In the genomic region with DNA sequence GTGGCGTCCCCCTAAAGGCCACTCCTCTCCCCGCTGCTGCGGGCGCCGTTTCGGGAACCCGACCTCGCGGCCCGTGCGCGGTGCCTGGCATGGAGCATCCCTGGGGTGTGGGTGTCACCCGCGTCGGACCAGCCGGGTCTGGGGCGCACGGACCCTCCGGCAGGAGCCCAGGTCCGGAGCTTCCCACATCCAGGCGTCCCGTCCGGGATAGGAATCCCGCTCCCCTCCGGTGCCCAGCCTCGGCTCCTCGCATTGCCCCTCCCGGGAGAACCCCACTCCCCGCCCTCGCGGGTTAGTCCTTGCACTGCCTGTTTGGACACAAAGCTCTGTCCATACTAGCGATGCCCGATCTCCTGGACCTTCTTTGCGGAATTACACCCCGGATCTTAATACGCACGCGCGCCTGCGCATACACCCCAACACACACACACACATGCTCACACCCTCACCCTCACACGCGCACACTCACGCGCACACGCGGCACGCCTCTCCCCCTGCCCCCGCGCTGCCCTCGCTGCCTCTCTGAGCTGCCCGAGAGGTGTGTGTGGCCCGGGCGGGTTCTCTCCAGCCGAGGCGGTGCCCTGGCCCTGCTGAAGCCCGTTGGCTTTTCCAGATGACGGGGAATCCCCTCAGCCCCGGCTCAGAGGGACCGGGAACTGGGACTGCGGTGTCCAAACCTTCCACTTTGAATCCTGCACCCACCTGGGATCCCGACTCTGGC, we compare ENCODE assay signal across 1 cellular context.
TF ChIP-seq lines count a peak whose summit lies in the region.

No MANE protein-coding gene starts in this region.

TF ChIP-seq in HepG2, 621 proteins besides CTCF, POLR2A, EP300 and RAD21 (continued from another document and continues in another):
- no peak for TF ChIP-seq ZNF557 (CRISPR knock-in tag; IDR thresholded peaks at IDR 0.05)
- no peak for TF ChIP-seq WIZ (CRISPR knock-in tag; IDR thresholded peaks at IDR 0.05)
- no peak for TF ChIP-seq HOXA5 (CRISPR knock-in tag; IDR thresholded peaks at IDR 0.05)
- TF ChIP-seq, protein P1, sequence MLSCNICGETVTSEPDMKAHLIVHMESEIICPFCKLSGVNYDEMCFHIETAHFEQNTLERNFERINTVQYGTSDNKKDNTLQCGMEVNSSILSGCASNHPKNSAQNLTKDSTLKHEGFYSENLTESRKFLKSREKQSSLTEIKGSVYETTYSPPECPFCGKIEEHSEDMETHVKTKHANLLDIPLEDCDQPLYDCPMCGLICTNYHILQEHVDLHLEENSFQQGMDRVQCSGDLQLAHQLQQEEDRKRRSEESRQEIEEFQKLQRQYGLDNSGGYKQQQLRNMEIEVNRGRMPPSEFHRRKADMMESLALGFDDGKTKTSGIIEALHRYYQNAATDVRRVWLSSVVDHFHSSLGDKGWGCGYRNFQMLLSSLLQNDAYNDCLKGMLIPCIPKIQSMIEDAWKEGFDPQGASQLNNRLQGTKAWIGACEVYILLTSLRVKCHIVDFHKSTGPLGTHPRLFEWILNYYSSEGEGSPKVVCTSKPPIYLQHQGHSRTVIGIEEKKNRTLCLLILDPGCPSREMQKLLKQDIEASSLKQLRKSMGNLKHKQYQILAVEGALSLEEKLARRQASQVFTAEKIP (CRISPR knock-in tag; IDR thresholded peaks at IDR 0.05; ENCODE audit: borderline replicate concordance): no peak
- no peak for TF ChIP-seq ZNF251 (CRISPR knock-in tag; IDR thresholded peaks at IDR 0.05)
- TF ChIP-seq THYN1 (CRISPR knock-in tag; IDR thresholded peaks at IDR 0.05; ENCODE audit: borderline replicate concordance, low read depth): no peak
- TF ChIP-seq ATF7 (IDR thresholded peaks at IDR 0.05): no peak
- no peak for TF ChIP-seq ATF7 (CRISPR knock-in tag; IDR thresholded peaks at IDR 0.05)
- TF ChIP-seq, protein P2, sequence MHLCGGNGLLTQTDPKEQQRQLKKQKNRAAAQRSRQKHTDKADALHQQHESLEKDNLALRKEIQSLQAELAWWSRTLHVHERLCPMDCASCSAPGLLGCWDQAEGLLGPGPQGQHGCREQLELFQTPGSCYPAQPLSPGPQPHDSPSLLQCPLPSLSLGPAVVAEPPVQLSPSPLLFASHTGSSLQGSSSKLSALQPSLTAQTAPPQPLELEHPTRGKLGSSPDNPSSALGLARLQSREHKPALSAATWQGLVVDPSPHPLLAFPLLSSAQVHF (CRISPR knock-in tag; IDR thresholded peaks at IDR 0.05): 0 out of 2 replicates have a peak, but pooled peaks have one; percentile 40
- TF ChIP-seq, protein P3, sequence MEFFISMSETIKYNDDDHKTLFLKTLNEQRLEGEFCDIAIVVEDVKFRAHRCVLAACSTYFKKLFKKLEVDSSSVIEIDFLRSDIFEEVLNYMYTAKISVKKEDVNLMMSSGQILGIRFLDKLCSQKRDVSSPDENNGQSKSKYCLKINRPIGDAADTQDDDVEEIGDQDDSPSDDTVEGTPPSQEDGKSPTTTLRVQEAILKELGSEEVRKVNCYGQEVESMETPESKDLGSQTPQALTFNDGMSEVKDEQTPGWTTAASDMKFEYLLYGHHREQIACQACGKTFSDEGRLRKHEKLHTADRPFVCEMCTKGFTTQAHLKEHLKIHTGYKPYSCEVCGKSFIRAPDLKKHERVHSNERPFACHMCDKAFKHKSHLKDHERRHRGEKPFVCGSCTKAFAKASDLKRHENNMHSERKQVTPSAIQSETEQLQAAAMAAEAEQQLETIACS (CRISPR knock-in tag; IDR thresholded peaks at IDR 0.05): peak; percentile 74
- TF ChIP-seq SRY (CRISPR knock-in tag; IDR thresholded peaks at IDR 0.05): peak; percentile 58; the same call in 1 of the 2 replicates
- TF ChIP-seq RFXANK (CRISPR knock-in tag; IDR thresholded peaks at IDR 0.05): no peak
- no peak for TF ChIP-seq ZMYM3 (CRISPR knock-in tag; IDR thresholded peaks at IDR 0.05)
- TF ChIP-seq SIX1 (CRISPR knock-in tag; IDR thresholded peaks at IDR 0.05; ENCODE audit: borderline replicate concordance): no peak
- TF ChIP-seq TARDBP (CRISPR knock-in tag; IDR thresholded peaks at IDR 0.05): no peak
- no peak for TF ChIP-seq ZNF234 (CRISPR knock-in tag; conservative IDR thresholded peaks at IDR 0.05)
- TF ChIP-seq KDM5A (IDR thresholded peaks at IDR 0.05; ENCODE audit: borderline replicate concordance, low read length): no peak
- no peak for TF ChIP-seq KLF9 (CRISPR knock-in tag; IDR thresholded peaks at IDR 0.05; ENCODE audit: low read depth)
- TF ChIP-seq ZNF546 (CRISPR knock-in tag; conservative IDR thresholded peaks at IDR 0.05): no peak
- TF ChIP-seq, protein P4, sequence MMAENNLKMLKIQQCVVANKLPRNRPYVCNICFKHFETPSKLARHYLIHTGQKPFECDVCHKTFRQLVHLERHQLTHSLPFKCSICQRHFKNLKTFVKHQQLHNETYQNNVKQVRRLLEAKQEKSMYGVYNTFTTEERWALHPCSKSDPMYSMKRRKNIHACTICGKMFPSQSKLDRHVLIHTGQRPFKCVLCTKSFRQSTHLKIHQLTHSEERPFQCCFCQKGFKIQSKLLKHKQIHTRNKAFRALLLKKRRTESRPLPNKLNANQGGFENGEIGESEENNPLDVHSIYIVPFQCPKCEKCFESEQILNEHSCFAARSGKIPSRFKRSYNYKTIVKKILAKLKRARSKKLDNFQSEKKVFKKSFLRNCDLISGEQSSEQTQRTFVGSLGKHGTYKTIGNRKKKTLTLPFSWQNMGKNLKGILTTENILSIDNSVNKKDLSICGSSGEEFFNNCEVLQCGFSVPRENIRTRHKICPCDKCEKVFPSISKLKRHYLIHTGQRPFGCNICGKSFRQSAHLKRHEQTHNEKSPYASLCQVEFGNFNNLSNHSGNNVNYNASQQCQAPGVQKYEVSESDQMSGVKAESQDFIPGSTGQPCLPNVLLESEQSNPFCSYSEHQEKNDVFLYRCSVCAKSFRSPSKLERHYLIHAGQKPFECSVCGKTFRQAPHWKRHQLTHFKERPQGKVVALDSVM (CRISPR knock-in tag; IDR thresholded peaks at IDR 0.05): no peak
- no peak for TF ChIP-seq SYNCRIP (IDR thresholded peaks at IDR 0.05; ENCODE audit: insufficient read depth, low read depth, low read length)
- TF ChIP-seq TBP (CRISPR knock-in tag; IDR thresholded peaks at IDR 0.05): no peak
- no peak for TF ChIP-seq JDP2 (CRISPR knock-in tag; IDR thresholded peaks at IDR 0.05; ENCODE audit: borderline replicate concordance)
- no peak for TF ChIP-seq HNRNPUL1 (IDR thresholded peaks at IDR 0.05; ENCODE audit: low read depth, low read length)
- TF ChIP-seq NAIF1 (CRISPR knock-in tag; IDR thresholded peaks at IDR 0.05; ENCODE audit: borderline replicate concordance): no peak
- TF ChIP-seq, protein P5, sequence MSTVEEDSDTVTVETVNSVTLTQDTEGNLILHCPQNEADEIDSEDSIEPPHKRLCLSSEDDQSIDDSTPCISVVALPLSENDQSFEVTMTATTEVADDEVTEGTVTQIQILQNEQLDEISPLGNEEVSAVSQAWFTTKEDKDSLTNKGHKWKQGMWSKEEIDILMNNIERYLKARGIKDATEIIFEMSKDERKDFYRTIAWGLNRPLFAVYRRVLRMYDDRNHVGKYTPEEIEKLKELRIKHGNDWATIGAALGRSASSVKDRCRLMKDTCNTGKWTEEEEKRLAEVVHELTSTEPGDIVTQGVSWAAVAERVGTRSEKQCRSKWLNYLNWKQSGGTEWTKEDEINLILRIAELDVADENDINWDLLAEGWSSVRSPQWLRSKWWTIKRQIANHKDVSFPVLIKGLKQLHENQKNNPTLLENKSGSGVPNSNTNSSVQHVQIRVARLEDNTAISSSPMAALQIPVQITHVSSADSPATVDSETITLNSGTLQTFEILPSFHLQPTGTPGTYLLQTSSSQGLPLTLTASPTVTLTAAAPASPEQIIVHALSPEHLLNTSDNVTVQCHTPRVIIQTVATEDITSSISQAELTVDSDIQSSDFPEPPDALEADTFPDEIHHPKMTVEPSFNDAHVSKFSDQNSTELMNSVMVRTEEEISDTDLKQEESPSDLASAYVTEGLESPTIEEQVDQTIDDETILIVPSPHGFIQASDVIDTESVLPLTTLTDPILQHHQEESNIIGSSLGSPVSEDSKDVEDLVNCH (CRISPR knock-in tag; IDR thresholded peaks at IDR 0.05): no peak
- peak; percentile 58; the same call in 1 of the 2 replicates for TF ChIP-seq GABPB1 (CRISPR knock-in tag; IDR thresholded peaks at IDR 0.05)
- TF ChIP-seq, protein P6, sequence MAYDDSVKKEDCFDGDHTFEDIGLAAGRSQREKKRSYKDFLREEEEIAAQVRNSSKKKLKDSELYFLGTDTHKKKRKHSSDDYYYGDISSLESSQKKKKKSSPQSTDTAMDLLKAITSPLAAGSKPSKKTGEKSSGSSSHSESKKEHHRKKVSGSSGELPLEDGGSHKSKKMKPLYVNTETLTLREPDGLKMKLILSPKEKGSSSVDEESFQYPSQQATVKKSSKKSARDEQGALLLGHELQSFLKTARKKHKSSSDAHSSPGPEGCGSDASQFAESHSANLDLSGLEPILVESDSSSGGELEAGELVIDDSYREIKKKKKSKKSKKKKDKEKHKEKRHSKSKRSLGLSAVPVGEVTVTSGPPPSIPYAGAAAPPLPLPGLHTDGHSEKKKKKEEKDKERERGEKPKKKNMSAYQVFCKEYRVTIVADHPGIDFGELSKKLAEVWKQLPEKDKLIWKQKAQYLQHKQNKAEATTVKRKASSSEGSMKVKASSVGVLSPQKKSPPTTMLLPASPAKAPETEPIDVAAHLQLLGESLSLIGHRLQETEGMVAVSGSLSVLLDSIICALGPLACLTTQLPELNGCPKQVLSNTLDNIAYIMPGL (CRISPR knock-in tag; IDR thresholded peaks at IDR 0.05; ENCODE audit: borderline replicate concordance in 1 of 2, low read depth in 1 of 2): peak; percentile 9 to 55; a peak in 1 of 4 replicates
- TF ChIP-seq ZNF7 (CRISPR knock-in tag; IDR thresholded peaks at IDR 0.05): no peak
- no peak; the same call in 1 of the 2 replicates for TF ChIP-seq FOXC1 (CRISPR knock-in tag; IDR thresholded peaks at IDR 0.05; ENCODE audit: borderline replicate concordance)
- no peak for TF ChIP-seq PITX1 (CRISPR knock-in tag; IDR thresholded peaks at IDR 0.05)
- TF ChIP-seq SETDB1 (CRISPR knock-in tag; IDR thresholded peaks at IDR 0.05; ENCODE audit: borderline replicate concordance): no peak
- no peak for TF ChIP-seq ELF4 (CRISPR knock-in tag; IDR thresholded peaks at IDR 0.05; ENCODE audit: borderline replicate concordance)
- TF ChIP-seq, protein P7, sequence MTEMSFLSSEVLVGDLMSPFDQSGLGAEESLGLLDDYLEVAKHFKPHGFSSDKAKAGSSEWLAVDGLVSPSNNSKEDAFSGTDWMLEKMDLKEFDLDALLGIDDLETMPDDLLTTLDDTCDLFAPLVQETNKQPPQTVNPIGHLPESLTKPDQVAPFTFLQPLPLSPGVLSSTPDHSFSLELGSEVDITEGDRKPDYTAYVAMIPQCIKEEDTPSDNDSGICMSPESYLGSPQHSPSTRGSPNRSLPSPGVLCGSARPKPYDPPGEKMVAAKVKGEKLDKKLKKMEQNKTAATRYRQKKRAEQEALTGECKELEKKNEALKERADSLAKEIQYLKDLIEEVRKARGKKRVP (CRISPR knock-in tag; IDR thresholded peaks at IDR 0.05): no peak
- no peak for TF ChIP-seq FOSL2 (CRISPR knock-in tag; IDR thresholded peaks at IDR 0.05)
- TF ChIP-seq ZIK1 (CRISPR knock-in tag; IDR thresholded peaks at IDR 0.05; ENCODE audit: borderline replicate concordance, low read depth): no peak
- no peak; the same call in 1 of the 2 replicates for TF ChIP-seq ZNF839 (CRISPR knock-in tag; IDR thresholded peaks at IDR 0.05; ENCODE audit: borderline replicate concordance)
- TF ChIP-seq, protein P8, sequence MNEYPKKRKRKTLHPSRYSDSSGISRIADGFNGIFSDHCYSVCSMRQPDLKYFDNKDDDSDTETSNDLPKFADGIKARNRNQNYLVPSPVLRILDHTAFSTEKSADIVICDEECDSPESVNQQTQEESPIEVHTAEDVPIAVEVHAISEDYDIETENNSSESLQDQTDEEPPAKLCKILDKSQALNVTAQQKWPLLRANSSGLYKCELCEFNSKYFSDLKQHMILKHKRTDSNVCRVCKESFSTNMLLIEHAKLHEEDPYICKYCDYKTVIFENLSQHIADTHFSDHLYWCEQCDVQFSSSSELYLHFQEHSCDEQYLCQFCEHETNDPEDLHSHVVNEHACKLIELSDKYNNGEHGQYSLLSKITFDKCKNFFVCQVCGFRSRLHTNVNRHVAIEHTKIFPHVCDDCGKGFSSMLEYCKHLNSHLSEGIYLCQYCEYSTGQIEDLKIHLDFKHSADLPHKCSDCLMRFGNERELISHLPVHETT (CRISPR knock-in tag; conservative IDR thresholded peaks at IDR 0.05): no peak
- TF ChIP-seq, protein P9, sequence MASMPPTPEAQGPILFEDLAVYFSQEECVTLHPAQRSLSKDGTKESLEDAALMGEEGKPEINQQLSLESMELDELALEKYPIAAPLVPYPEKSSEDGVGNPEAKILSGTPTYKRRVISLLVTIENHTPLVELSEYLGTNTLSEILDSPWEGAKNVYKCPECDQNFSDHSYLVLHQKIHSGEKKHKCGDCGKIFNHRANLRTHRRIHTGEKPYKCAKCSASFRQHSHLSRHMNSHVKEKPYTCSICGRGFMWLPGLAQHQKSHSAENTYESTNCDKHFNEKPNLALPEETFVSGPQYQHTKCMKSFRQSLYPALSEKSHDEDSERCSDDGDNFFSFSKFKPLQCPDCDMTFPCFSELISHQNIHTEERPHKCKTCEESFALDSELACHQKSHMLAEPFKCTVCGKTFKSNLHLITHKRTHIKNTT (CRISPR knock-in tag; IDR thresholded peaks at IDR 0.05): no peak
- no peak for TF ChIP-seq ONECUT2 (CRISPR knock-in tag; IDR thresholded peaks at IDR 0.05)
- no peak for TF ChIP-seq TGIF2 (CRISPR knock-in tag; IDR thresholded peaks at IDR 0.05)
- no peak for TF ChIP-seq ZNF841 (CRISPR knock-in tag; IDR thresholded peaks at IDR 0.05; ENCODE audit: borderline replicate concordance)
- no peak for TF ChIP-seq ATF1 (CRISPR knock-in tag; IDR thresholded peaks at IDR 0.05)
- no peak for TF ChIP-seq ZSCAN31 (CRISPR knock-in tag; IDR thresholded peaks at IDR 0.05; ENCODE audit: low read depth)
- no peak; the same call in 1 of the 2 replicates for TF ChIP-seq SIN3A (IDR thresholded peaks at IDR 0.05; ENCODE audit: borderline replicate concordance, low read depth, low read length)
- TF ChIP-seq ZNF878 (CRISPR knock-in tag; IDR thresholded peaks at IDR 0.05): no peak
- TF ChIP-seq, protein P10, sequence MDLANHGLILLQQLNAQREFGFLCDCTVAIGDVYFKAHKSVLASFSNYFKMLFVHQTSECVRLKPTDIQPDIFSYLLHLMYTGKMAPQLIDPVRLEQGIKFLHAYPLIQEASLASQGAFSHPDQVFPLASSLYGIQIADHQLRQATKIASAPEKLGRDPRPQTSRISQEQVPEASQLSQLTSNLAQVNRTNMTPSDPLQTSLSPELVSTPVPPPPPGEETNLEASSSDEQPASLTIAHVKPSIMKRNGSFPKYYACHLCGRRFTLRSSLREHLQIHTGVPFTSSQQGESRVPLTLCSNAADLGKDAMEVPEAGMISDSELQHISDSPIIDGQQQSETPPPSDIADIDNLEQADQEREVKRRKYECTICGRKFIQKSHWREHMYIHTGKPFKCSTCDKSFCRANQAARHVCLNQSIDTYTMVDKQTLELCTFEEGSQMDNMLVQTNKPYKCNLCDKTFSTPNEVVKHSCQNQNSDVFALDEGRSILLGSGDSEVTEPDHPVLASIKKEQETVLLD (CRISPR knock-in tag; IDR thresholded peaks at IDR 0.05; ENCODE audit: low read depth): no peak
- TF ChIP-seq ZNF335 (CRISPR knock-in tag; IDR thresholded peaks at IDR 0.05): no peak
- no peak for TF ChIP-seq FOXJ3 (CRISPR knock-in tag; IDR thresholded peaks at IDR 0.05; ENCODE audit: borderline replicate concordance)
- no peak for TF ChIP-seq ZNF160 (CRISPR knock-in tag; IDR thresholded peaks at IDR 0.05)
- no peak for TF ChIP-seq ARNTL (CRISPR knock-in tag; IDR thresholded peaks at IDR 0.05)
- no peak for TF ChIP-seq ZNF879 (CRISPR knock-in tag; IDR thresholded peaks at IDR 0.05)
- no peak for TF ChIP-seq ZNF577 (CRISPR knock-in tag; IDR thresholded peaks at IDR 0.05; ENCODE audit: borderline replicate concordance, low read depth)
- no peak for TF ChIP-seq U2AF2 (IDR thresholded peaks at IDR 0.05; ENCODE audit: low read depth, low read length)
- peak; percentile 70 for TF ChIP-seq ZNF605 (CRISPR knock-in tag; IDR thresholded peaks at IDR 0.05)
- no peak for TF ChIP-seq ZNF496 (CRISPR knock-in tag; IDR thresholded peaks at IDR 0.05; ENCODE audit: insufficient replicate concordance)
- TF ChIP-seq ZSCAN25 (CRISPR knock-in tag; IDR thresholded peaks at IDR 0.05): peak; percentile 66
